In genomic region chr3:61181874-61182273, GRCh38 we compare ENCODE assay signal across 9 cellular contexts.
A peak's percentile ranks its signal among the peaks of the same experiment; 100 is the strongest.
DNase-seq lines count a peak whose midpoint lies in the region; ATAC-seq, FAIRE-seq and TF ChIP-seq lines count a peak whose summit lies in the region.
"Had no signal": no experiment of that assay in that cellular context is flagged by ENCODE, and none has a peak within 500 bp of the region (broad histone marks: within the 10 kb centered on the region; RNA-seq: fewer than 3 reads in every experiment).

No MANE protein-coding gene starts in this region.

- H3K9ac ChIP-seq in HepG2 (ENCODE audit: insufficient read depth, low read depth, low read length): no peak overlapping the region

- peak; percentile 6 for DNase-seq in activated naive CD4-positive, alpha-beta T cell treated with anti-CD3 and anti-CD28 coated beads for 36 hours
- DNase-seq in activated naive CD4-positive, alpha-beta T cell treated with Interleukin-2 at 50 U/mL for 16 hours: no peak
- peak; percentile 15 to 64 for DNase-seq in PC-9
- peak; percentile 52 for DNase-seq in HepG2 (ENCODE audit: low spot score)
- DNase-seq in pons (ENCODE audit: low spot score): no peak
- DNase-seq in activated CD4-positive, alpha-beta memory T cell treated with anti-CD3 and anti-CD28 coated beads for 36 hours: no peak
- no peak for DNase-seq in aorta

- no peak overlapping the region for H3K4me2 ChIP-seq in PC-9
- no peak overlapping the region for H3K4me2 ChIP-seq in HepG2 (ENCODE audit: low read depth, low read length)

- H3K27ac Mint-ChIP-seq in activated naive CD4-positive, alpha-beta T cell treated with anti-CD3 and anti-CD28 coated beads for 36 hours: no peak overlapping the region
- H3K27ac Mint-ChIP-seq in activated CD4-positive, alpha-beta memory T cell treated with anti-CD3 and anti-CD28 coated beads for 36 hours: no peak overlapping the region

- peaks cover 15% of the 10 kb centered on the region for H3K4me1 Mint-ChIP-seq in activated naive CD4-positive, alpha-beta T cell treated with anti-CD3 and anti-CD28 coated beads for 36 hours (ENCODE audit: low read depth)
- peaks cover 3% of the 10 kb centered on the region for H3K4me1 Mint-ChIP-seq in activated CD4-positive, alpha-beta memory T cell treated with anti-CD3 and anti-CD28 coated beads for 36 hours (ENCODE audit: low read depth)

- 52% methylated on average over 2 of the region's 2 CpGs for WGBS in HepG2 (ENCODE audit: low lambda C conversion rate)
- WGBS in aorta, 2 donors: 64 to 66% methylated on average over 2 of the region's 2 CpGs

- no peaks in the 10 kb centered on the region for H3K36me3 ChIP-seq in PC-9 (ENCODE audit: low read depth)
- H3K36me3 ChIP-seq in HepG2 (replicated peaks in 1 of 2; ENCODE audit: control insufficient read depth in 1 of 2, insufficient read depth in 2 of 2, low read length in 2 of 2): no peaks in the 10 kb centered on the region
- H3K36me3 ChIP-seq in aorta (ENCODE audit: control insufficient read depth in 1 of 2, insufficient read depth in 2 of 2, low read length in 1 of 2): no peaks in the 10 kb centered on the region
- H3K36me3 ChIP-seq: neutrophil had no signal

- TF ChIP-seq POLR2A in HepG2 (IDR thresholded peaks at IDR 0.05; ENCODE audit: insufficient read depth in 1 of 2, low read depth in 2 of 2, low read length in 2 of 2): no peak

- CTCF ChIA-PET in activated naive CD4-positive, alpha-beta T cell treated with anti-CD3 and anti-CD28 coated beads for 36 hours (lab: Charles Lee): no interaction called here
- CTCF ChIA-PET in PC-9 (lab: Charles Lee): no interaction called here
- CTCF ChIA-PET in HepG2 (lab: Yijun Ruan, JAX; ENCODE audit: low intra/inter-chr PET ratio, low total read pairs): no interaction called here
- CTCF ChIA-PET in activated CD4-positive, alpha-beta memory T cell treated with anti-CD3 and anti-CD28 coated beads for 36 hours (lab: Charles Lee): no interaction called here

- H3F3A ChIP-seq in PC-9 (ENCODE audit: insufficient read depth, low read depth): no peaks in the 10 kb centered on the region

- ATAC-seq in HG02970 (IDR thresholded peaks at IDR 0.05; ENCODE audit: low FRiP score, unreplicated experiment) (peak; percentile 93), HepG2 (peak; percentile 83), aorta (ENCODE audit: low FRiP score) (no peak)

- H3K79me2 ChIP-seq in PC-9 (ENCODE audit: low read depth) (no peaks in the 10 kb centered on the region), HepG2 (ENCODE audit: insufficient read depth, low read length) (no peaks in the 10 kb centered on the region)

- no peak overlapping the region for H2AFZ ChIP-seq in PC-9
- H2AFZ ChIP-seq in HepG2 (ENCODE audit: low read length): no peak overlapping the region

- no peaks in the 10 kb centered on the region for H3K36me3 Mint-ChIP-seq in activated naive CD4-positive, alpha-beta T cell treated with anti-CD3 and anti-CD28 coated beads for 36 hours (ENCODE audit: low read depth)
- H3K36me3 Mint-ChIP-seq in activated CD4-positive, alpha-beta memory T cell treated with anti-CD3 and anti-CD28 coated beads for 36 hours: no peaks in the 10 kb centered on the region

- TF ChIP-seq RAD21 in HepG2 (CRISPR knock-in tag; IDR thresholded peaks at IDR 0.05): no peak

- H3K4me3 ChIP-seq in PC-9 (no peak overlapping the region), HepG2 (replicated peaks in 1 of 3; ENCODE audit: insufficient read depth in 1 of 3, low read depth in 2 of 3, low read length in 3 of 3) (no peak overlapping the region), aorta (ENCODE audit: low read length in 2 of 2) (no peak overlapping the region)

- no peaks in the 10 kb centered on the region for H3K9me3 Mint-ChIP-seq in activated naive CD4-positive, alpha-beta T cell treated with anti-CD3 and anti-CD28 coated beads for 36 hours
- H3K9me3 Mint-ChIP-seq in activated CD4-positive, alpha-beta memory T cell treated with anti-CD3 and anti-CD28 coated beads for 36 hours: no peaks in the 10 kb centered on the region

- TF ChIP-seq CTCF in PC-9 (conservative IDR thresholded peaks at IDR 0.05) (no peak), HepG2 (CRISPR knock-in tag; IDR thresholded peaks at IDR 0.05) (no peak)

- TF ChIP-seq EP300 in HepG2 (IDR thresholded peaks at IDR 0.05; ENCODE audit: low read depth in 2 of 2, low read length in 2 of 2) (no peak), HepG2 (CRISPR knock-in tag; IDR thresholded peaks at IDR 0.05; ENCODE audit: borderline replicate concordance) (no peak)

- H4K20me1 ChIP-seq in PC-9 (ENCODE audit: insufficient read depth): no peaks in the 10 kb centered on the region
- H4K20me1 ChIP-seq in HepG2 (ENCODE audit: insufficient read depth, low read length): no peaks in the 10 kb centered on the region

- H3K27ac ChIP-seq in PC-9: no peak overlapping the region
- no peak overlapping the region for H3K27ac ChIP-seq in HepG2 (ENCODE audit: extremely low read length, insufficient read depth, low read length)
- H3K27ac ChIP-seq in aorta (ENCODE audit: low read depth in 1 of 2, low read length in 2 of 2): no peak overlapping the region
- H3K27ac ChIP-seq: neutrophil had no signal

- intact Hi-C loops in activated naive CD4-positive, alpha-beta T cell treated with anti-CD3 and anti-CD28 coated beads for 36 hours (cut with micrococcal nuclease): no loop called here
- intact Hi-C loops in PC-9 (cut with micrococcal nuclease; ENCODE audit: unreplicated experiment): loop anchor here (2.0 kb wide), 1 partner anchor 69 kb away; the partner anchor contains the start of gene FHIT
- intact Hi-C loops in HepG2 (cut with micrococcal nuclease; ENCODE audit: unreplicated experiment): no loop called here
- intact Hi-C loops in activated CD4-positive, alpha-beta memory T cell treated with anti-CD3 and anti-CD28 coated beads for 36 hours (cut with micrococcal nuclease): no loop called here
- intact Hi-C loops in aorta (cut with DNase I): no loop called here

- BruUV-seq in PC-9 (replicated peaks; lab: Mats Ljungman, UMichigan) (no TSS peak), HepG2 (replicated peaks; lab: Mats Ljungman, UMichigan) (no TSS peak)

- in situ Hi-C loops in HepG2 (cut with HindIII; ENCODE audit: extremely low pct_ligation_motif_present, low pct_unique_long_range_greater_than_20kb): no loop called here

- H3K9me2 ChIP-seq in PC-9 (ENCODE audit: insufficient read depth): no peaks in the 10 kb centered on the region

- no peaks in the 10 kb centered on the region; the same call in 1 of the 2 replicates for H3K4me1 ChIP-seq in PC-9 (replicated peaks; ENCODE audit: insufficient read depth)
- H3K4me1 ChIP-seq in HepG2 (ENCODE audit: insufficient read depth, low read length): peaks cover 8% of the 10 kb centered on the region; the same call in 1 of the 2 replicates
- peaks cover 0 to 2% of the 10 kb centered on the region in 2 donors for H3K4me1 ChIP-seq in aorta (ENCODE audit: control insufficient read depth in 1 of 2, insufficient read depth in 2 of 2, low read length in 2 of 2)

- FAIRE-seq in HepG2 (lab: Jason Lieb, UNC): no peak

- H3K27me3 ChIP-seq in PC-9 (ENCODE audit: insufficient read depth, low read depth) (no peaks in the 10 kb centered on the region), HepG2 (ENCODE audit: control insufficient read depth in 1 of 2, insufficient read depth in 2 of 2, low read length in 2 of 2) (no peaks in the 10 kb centered on the region), aorta (ENCODE audit: control insufficient read depth in 1 of 2, insufficient read depth in 2 of 2, low read length in 1 of 2) (no peaks in the 10 kb centered on the region)
- H3K27me3 ChIP-seq: neutrophil had no signal

- H3K9me3 ChIP-seq in PC-9 (ENCODE audit: insufficient read depth, low read depth): no peaks in the 10 kb centered on the region
- H3K9me3 ChIP-seq in HepG2 (ENCODE audit: low read length): no peaks in the 10 kb centered on the region
- H3K9me3 ChIP-seq in aorta (ENCODE audit: control insufficient read depth, low read length): no peaks in the 10 kb centered on the region
- H3K9me3 ChIP-seq: neutrophil had no signal

- POLR2A ChIA-PET in PC-9 (lab: Charles Lee; ENCODE audit: unreplicated experiment): interaction anchor here (0.5 to 0.6 kb wide), 2 partner anchors 200 to 341 kb away, joined by 4 to 5 read pairs; no protein-coding TSS in a partner anchor
- POLR2A ChIA-PET in HepG2 (lab: Yijun Ruan, JAX): no interaction called here
- POLR2A ChIA-PET in activated CD4-positive, alpha-beta memory T cell treated with anti-CD3 and anti-CD28 coated beads for 36 hours (lab: Charles Lee): no interaction called here

- H3K27me3 Mint-ChIP-seq in activated naive CD4-positive, alpha-beta T cell treated with anti-CD3 and anti-CD28 coated beads for 36 hours (ENCODE audit: low read depth): no peaks in the 10 kb centered on the region
- no peaks in the 10 kb centered on the region for H3K27me3 Mint-ChIP-seq in activated CD4-positive, alpha-beta memory T cell treated with anti-CD3 and anti-CD28 coated beads for 36 hours

- H3K4me3 Mint-ChIP-seq in activated naive CD4-positive, alpha-beta T cell treated with anti-CD3 and anti-CD28 coated beads for 36 hours: no peak overlapping the region
- no peak overlapping the region for H3K4me3 Mint-ChIP-seq in activated CD4-positive, alpha-beta memory T cell treated with anti-CD3 and anti-CD28 coated beads for 36 hours

TF ChIP-seq in HepG2, 621 proteins besides CTCF, POLR2A, EP300 and RAD21 (continues in another document):
- TF ChIP-seq ZHX1 (CRISPR knock-in tag; IDR thresholded peaks at IDR 0.05; ENCODE audit: low read depth) (no peak), ZNF24 (IDR thresholded peaks at IDR 0.05) (no peak), ZNF253 (CRISPR knock-in tag; IDR thresholded peaks at IDR 0.05; ENCODE audit: borderline replicate concordance) (no peak), ZBTB20 (CRISPR knock-in tag; IDR thresholded peaks at IDR 0.05; ENCODE audit: borderline replicate concordance, low read depth) (no peak), RFX1 (IDR thresholded peaks at IDR 0.05) (no peak), ZMYM2 (CRISPR knock-in tag; IDR thresholded peaks at IDR 0.05) (no peak)

Comparison
In these comparisons a context has a peak if more than half of its experiments do, and no peak if none do; other contexts are left out.
1. DNase-seq: peak in activated naive CD4-positive, alpha-beta T cell treated with anti-CD3 and anti-CD28 coated beads for 36 hours (single experiment), PC-9 (2 of 2) and HepG2 (single experiment); none in activated naive CD4-positive, alpha-beta T cell treated with Interleukin-2 at 50 U/mL for 16 hours (single experiment), pons (single experiment), activated CD4-positive, alpha-beta memory T cell treated with anti-CD3 and anti-CD28 coated beads for 36 hours (single experiment) and aorta (0 of 2).